ENCODE assay signal across 1 cellular context in genomic region chr20:22908944-22909343, GRCh38.
TF ChIP-seq lines count a peak whose summit lies in the region.

No MANE protein-coding gene starts in this region.

TF ChIP-seq in K562, 482 proteins besides CTCF, POLR2A, EP300 and RAD21 (continued from another document):
- TF ChIP-seq E2F6 (IDR thresholded peaks at IDR 0.05; ENCODE audit: borderline replicate concordance in 1 of 2, extremely low read depth in 1 of 2, insufficient read depth in 1 of 2, insufficient read length in 1 of 2, low read depth in 1 of 2, low read length in 1 of 2, poor library complexity in 1 of 2, severe bottlenecking in 1 of 2): no peak
- TF ChIP-seq NFATC3 (IDR thresholded peaks at IDR 0.05): no peak
- no peak for TF ChIP-seq NFYB (IDR thresholded peaks at IDR 0.05; ENCODE audit: extremely low read depth, insufficient read length)
- TF ChIP-seq ARNT (IDR thresholded peaks at IDR 0.05): no peak
- TF ChIP-seq PURB (CRISPR knock-in tag; IDR thresholded peaks at IDR 0.05; ENCODE audit: low read depth): no peak
- TF ChIP-seq SETDB1 (IDR thresholded peaks at IDR 0.05; ENCODE audit: low read length): no peak
- TF ChIP-seq RNF219 (CRISPR knock-in tag; IDR thresholded peaks at IDR 0.05): no peak
- TF ChIP-seq MIER1 (IDR thresholded peaks at IDR 0.05; ENCODE audit: low read depth): no peak
- 0 out of 2 replicates have a peak, but pooled peaks have one; percentile 33 for TF ChIP-seq MYC (IDR thresholded peaks at IDR 0.05; ENCODE audit: low read depth, low read length)
- TF ChIP-seq MYC (CRISPR knock-in tag; IDR thresholded peaks at IDR 0.05; ENCODE audit: borderline replicate concordance, low read depth): no peak
- no peak for TF ChIP-seq ZNF197 (CRISPR knock-in tag; IDR thresholded peaks at IDR 0.05; ENCODE audit: low read depth)
- no peak for TF ChIP-seq HES1 (IDR thresholded peaks at IDR 0.05; ENCODE audit: low read depth)
- no peak for TF ChIP-seq NKRF (IDR thresholded peaks at IDR 0.05; ENCODE audit: borderline replicate concordance)
- TF ChIP-seq VEZF1 (CRISPR knock-in tag; IDR thresholded peaks at IDR 0.05): no peak
- no peak for TF ChIP-seq DDX20 (tag; IDR thresholded peaks at IDR 0.05; ENCODE audit: low read depth)
